In genomic region chr18:3294435-3295080, GRCh38 we compare ENCODE assay signal across 1 cellular context.
TF ChIP-seq lines count a peak whose summit lies in the region.

No MANE protein-coding gene starts in this region.

TF ChIP-seq in HepG2, 621 proteins besides CTCF, POLR2A, EP300 and RAD21:
- no peak for TF ChIP-seq ZNF775 (CRISPR knock-in tag; IDR thresholded peaks at IDR 0.05; ENCODE audit: borderline replicate concordance)
- TF ChIP-seq, protein P1, sequence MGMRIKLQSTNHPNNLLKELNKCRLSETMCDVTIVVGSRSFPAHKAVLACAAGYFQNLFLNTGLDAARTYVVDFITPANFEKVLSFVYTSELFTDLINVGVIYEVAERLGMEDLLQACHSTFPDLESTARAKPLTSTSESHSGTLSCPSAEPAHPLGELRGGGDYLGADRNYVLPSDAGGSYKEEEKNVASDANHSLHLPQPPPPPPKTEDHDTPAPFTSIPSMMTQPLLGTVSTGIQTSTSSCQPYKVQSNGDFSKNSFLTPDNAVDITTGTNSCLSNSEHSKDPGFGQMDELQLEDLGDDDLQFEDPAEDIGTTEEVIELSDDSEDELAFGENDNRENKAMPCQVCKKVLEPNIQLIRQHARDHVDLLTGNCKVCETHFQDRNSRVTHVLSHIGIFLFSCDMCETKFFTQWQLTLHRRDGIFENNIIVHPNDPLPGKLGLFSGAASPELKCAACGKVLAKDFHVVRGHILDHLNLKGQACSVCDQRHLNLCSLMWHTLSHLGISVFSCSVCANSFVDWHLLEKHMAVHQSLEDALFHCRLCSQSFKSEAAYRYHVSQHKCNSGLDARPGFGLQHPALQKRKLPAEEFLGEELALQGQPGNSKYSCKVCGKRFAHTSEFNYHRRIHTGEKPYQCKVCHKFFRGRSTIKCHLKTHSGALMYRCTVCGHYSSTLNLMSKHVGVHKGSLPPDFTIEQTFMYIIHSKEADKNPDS (CRISPR knock-in tag; IDR thresholded peaks at IDR 0.05) = no peak
- TF ChIP-seq ZNF44 (CRISPR knock-in tag; IDR thresholded peaks at IDR 0.05) = no peak
- TF ChIP-seq ZNF17 (CRISPR knock-in tag; IDR thresholded peaks at IDR 0.05) = no peak
- TF ChIP-seq ZNF343 (CRISPR knock-in tag; IDR thresholded peaks at IDR 0.05) = 0 out of 2 replicates have a peak, but pooled peaks have one; percentile 49
- no peak for TF ChIP-seq ZNF746 (CRISPR knock-in tag; IDR thresholded peaks at IDR 0.05)
- TF ChIP-seq RXRA (CRISPR knock-in tag; IDR thresholded peaks at IDR 0.05) = no peak
- TF ChIP-seq PLSCR1 (CRISPR knock-in tag; IDR thresholded peaks at IDR 0.05; ENCODE audit: borderline replicate concordance) = no peak
